ENCODE assay signal across 11 cellular contexts in genomic region chr5:179142434-179143198, GRCh38.
DNase-seq lines count a peak whose midpoint lies in the region; ATAC-seq and TF ChIP-seq lines count a peak whose summit lies in the region.
"Had no signal": no experiment of that assay in that cellular context is flagged by ENCODE, and none has a peak within 500 bp of the region (broad histone marks: within the 10 kb centered on the region; RNA-seq: fewer than 3 reads in every experiment).

No MANE protein-coding gene starts in this region.

- DNase-seq in A172 (ENCODE audit: low spot score) (peak; percentile 27), GM04504 (ENCODE audit: low read depth) (peak; percentile 48), hepatic stellate cell (ENCODE audit: low spot score) (peak; percentile 70), C1 segment of cervical spinal cord (lab: John Stamatoyannopoulos, UW) (no peak), WTC11 (ENCODE audit: low spot score) (no peak)
- DNase-seq in activated T-helper 2 cell treated with anti-CD3 and anti-CD28 coated beads, Interferon-gamma antibody, Interleukin-2, Interleukin-4, amounts not matched to agents 10 μg/mL and 5 μg/mL and 100 μg/mL, durations not matched to agents 14 hours and 24 hours and 36 hours (ENCODE audit: low spot score), result no peak
- DNase-seq: NCI-H2081 treated with DMSO at 0.1 percent for 48 hours, SHP77 treated with DMSO at 0.1 percent for 48 hours had no signal

- peaks cover 12% of the 10 kb centered on the region for H3K9me3 Mint-ChIP-seq in activated T-helper 2 cell treated with anti-CD3 and anti-CD28 coated beads, Interferon-gamma antibody, Interleukin-2, Interleukin-4, amounts not matched to agents 10 μg/mL and 5 μg/mL and 100 μg/mL, durations not matched to agents 14 hours and 24 hours and 36 hours
- no peaks in the 10 kb centered on the region for H3K9me3 Mint-ChIP-seq in WTC11

- peaks cover 3% of the 10 kb centered on the region for H3K36me3 Mint-ChIP-seq in activated T-helper 2 cell treated with anti-CD3 and anti-CD28 coated beads, Interferon-gamma antibody, Interleukin-2, Interleukin-4, amounts not matched to agents 10 μg/mL and 5 μg/mL and 100 μg/mL, durations not matched to agents 14 hours and 24 hours and 36 hours (ENCODE audit: low read depth)
- H3K36me3 Mint-ChIP-seq in WTC11, result no peaks in the 10 kb centered on the region

- intact Hi-C loops in activated T-helper 2 cell treated with anti-CD3 and anti-CD28 coated beads, Interferon-gamma antibody, Interleukin-2, Interleukin-4, amounts not matched to agents 10 μg/mL and 5 μg/mL and 100 μg/mL, durations not matched to agents 14 hours and 24 hours and 36 hours (cut with micrococcal nuclease), result loop anchor here (2.0 kb wide), 1 partner anchor 82 kb away; the partner anchor contains the start of gene ZNF354C

- H3K4me3 Mint-ChIP-seq in activated T-helper 2 cell treated with anti-CD3 and anti-CD28 coated beads, Interferon-gamma antibody, Interleukin-2, Interleukin-4, amounts not matched to agents 10 μg/mL and 5 μg/mL and 100 μg/mL, durations not matched to agents 14 hours and 24 hours and 36 hours (ENCODE audit: low read depth), result no peak overlapping the region
- no peak overlapping the region for H3K4me3 Mint-ChIP-seq in WTC11

- peaks cover 14% of the 10 kb centered on the region for H3K4me1 Mint-ChIP-seq in activated T-helper 2 cell treated with anti-CD3 and anti-CD28 coated beads, Interferon-gamma antibody, Interleukin-2, Interleukin-4, amounts not matched to agents 10 μg/mL and 5 μg/mL and 100 μg/mL, durations not matched to agents 14 hours and 24 hours and 36 hours (ENCODE audit: low read depth)
- no peaks in the 10 kb centered on the region for H3K4me1 Mint-ChIP-seq in WTC11

- ATAC-seq in GM21381 (IDR thresholded peaks at IDR 0.05; ENCODE audit: unreplicated experiment), result no peak
- ATAC-seq in GM19328 (IDR thresholded peaks at IDR 0.05; ENCODE audit: unreplicated experiment), result no peak
- no peak for ATAC-seq in WTC11
- ATAC-seq: sciatic nerve had no signal

- H3K27ac Mint-ChIP-seq in activated T-helper 2 cell treated with anti-CD3 and anti-CD28 coated beads, Interferon-gamma antibody, Interleukin-2, Interleukin-4, amounts not matched to agents 10 μg/mL and 5 μg/mL and 100 μg/mL, durations not matched to agents 14 hours and 24 hours and 36 hours, result peak overlapping the region; percentile 74
- H3K27ac Mint-ChIP-seq in WTC11, result no peak overlapping the region

- POLR2A ChIA-PET in WTC11 (lab: Charles Lee), result no interaction called here

- no peaks in the 10 kb centered on the region for H3K27me3 Mint-ChIP-seq in activated T-helper 2 cell treated with anti-CD3 and anti-CD28 coated beads, Interferon-gamma antibody, Interleukin-2, Interleukin-4, amounts not matched to agents 10 μg/mL and 5 μg/mL and 100 μg/mL, durations not matched to agents 14 hours and 24 hours and 36 hours (ENCODE audit: low read depth)
- no peaks in the 10 kb centered on the region for H3K27me3 Mint-ChIP-seq in WTC11 (ENCODE audit: low read depth)

- no peak for TF ChIP-seq CTCF in WTC11 (IDR thresholded peaks at IDR 0.05)

- CTCF ChIA-PET in WTC11 (lab: Charles Lee), result interaction anchor here (0.6 to 2.2 kb wide), 7 partner anchors 47 to 285 kb away, joined by 3 to 11 read pairs (median 4); partner anchors contain the start of gene ZNF354C

TF ChIP-seq in WTC11, 78 proteins besides CTCF, POLR2A, EP300 and RAD21:
- TF ChIP-seq GABPB1 (CRISPR knock-in tag; IDR thresholded peaks at IDR 0.05), result no peak
- no peak for TF ChIP-seq CREB1 (CRISPR knock-in tag; IDR thresholded peaks at IDR 0.05)
- no peak for TF ChIP-seq CBFB (CRISPR knock-in tag; IDR thresholded peaks at IDR 0.05; ENCODE audit: low read depth)
TF ChIP-seq in WTC11: peak in this region for 0.

Comparison
In these comparisons a context has a peak if more than half of its experiments do, and no peak if none do; other contexts are left out.
1. DNase-seq: peak in A172 (single experiment), GM04504 (single experiment) and hepatic stellate cell (single experiment); none in activated T-helper 2 cell treated with anti-CD3 and anti-CD28 coated beads, Interferon-gamma antibody, Interleukin-2, Interleukin-4, amounts not matched to agents 10 μg/mL and 5 μg/mL and 100 μg/mL, durations not matched to agents 14 hours and 24 hours and 36 hours (single experiment), C1 segment of cervical spinal cord (0 of 14) and WTC11 (single experiment).